ENCODE assay signal across 18 cellular contexts in genomic region chr5:73867344-73868335, GRCh38.
DNase-seq lines count a peak whose midpoint lies in the region; ATAC-seq and TF ChIP-seq lines count a peak whose summit lies in the region.
"Had no signal": no experiment of that assay in that cellular context is flagged by ENCODE, and none has a peak within 500 bp of the region (broad histone marks: within the 10 kb centered on the region; RNA-seq: fewer than 3 reads in every experiment).

No MANE protein-coding gene starts in this region.

- no peak for TF ChIP-seq CTCF in cardiac fibroblast (IDR thresholded peaks at IDR 0.05; ENCODE audit: low read depth, low read length)

- no peak for ATAC-seq in HG03280 (IDR thresholded peaks at IDR 0.05; ENCODE audit: unreplicated experiment)
- ATAC-seq: gastrocnemius medialis, Panc1 had no signal

- H3K4me3 ChIP-seq in cardiac fibroblast (replicated peaks in 1 of 2; ENCODE audit: low read depth in 2 of 2, low read length in 2 of 2) = no peak overlapping the region
- H3K4me3 ChIP-seq: gastrocnemius medialis, sigmoid colon, tibial artery had no signal

- DNase-seq in Ammon's horn (ENCODE audit: low spot score) (peak; percentile 15), LHCN-M2 (ENCODE audit: low read depth) (peak; percentile 81), cardiac fibroblast (ENCODE audit: low read depth in 2 of 2) (peak; percentile 23 to 39), myocyte (ENCODE audit: low read depth) (peak; percentile 92), NCI-H1105 treated with DMSO at 0.1 percent for 48 hours (lab: John Stamatoyannopoulos, UW) (no peak)
- DNase-seq in activated effector memory CD4-positive, alpha-beta T cell treated with anti-CD3 and anti-CD28 coated beads, Interleukin-2, amount 50 U/mL, for 16 hours = no peak
- no peak for DNase-seq in activated naive CD4-positive, alpha-beta T cell (lab: John Stamatoyannopoulos, UW)
- DNase-seq: activated B cell treated with CpG ODN at 0.5 μM for 24 hours; activated gamma-delta T cell; DMS79 treated with DMSO at 0.1 percent for 48 hours; gastrocnemius medialis; H7; NCI-H187; sigmoid colon; stimulated activated CD4-positive, alpha-beta T cell treated with anti-CD3 and anti-CD28 coated beads, Interleukin-2, amount 100 ng/mL, for 48 hours; tibial artery had no signal

Comparison
In these comparisons a context has a peak if more than half of its experiments do, and no peak if none do; other contexts are left out.
1. DNase-seq: peak in Ammon's horn (single experiment), LHCN-M2 (single experiment), cardiac fibroblast (2 of 2) and myocyte (single experiment); none in NCI-H1105 treated with DMSO at 0.1 percent for 48 hours (single experiment), activated effector memory CD4-positive, alpha-beta T cell treated with anti-CD3 and anti-CD28 coated beads, Interleukin-2, amount 50 U/mL, for 16 hours (single experiment) and activated naive CD4-positive, alpha-beta T cell (0 of 4).